ENCODE assay signal across 18 cellular contexts in genomic region chr1:171879556-171879955, GRCh38. TPM values are rescaled to one million over a fixed set of nuclear protein-coding genes. Genes with fewer than 3 reads are reported as not detected.
DNase-seq lines count a peak whose midpoint lies in the region; FAIRE-seq and TF ChIP-seq lines count a peak whose summit lies in the region.
"Had no signal": no experiment of that assay in that cellular context is flagged by ENCODE, and none has a peak within 500 bp of the region (broad histone marks: within the 10 kb centered on the region; RNA-seq: fewer than 3 reads in every experiment).

No MANE protein-coding gene starts in this region.

- H3K9me3 ChIP-seq in mesenchymal stem cell (ENCODE audit: control insufficient read depth, low read length), result no peaks in the 10 kb centered on the region
- H3K9me3 ChIP-seq in neural progenitor cell (ENCODE audit: low read depth), result no peaks in the 10 kb centered on the region
- no peaks in the 10 kb centered on the region for H3K9me3 ChIP-seq in PC-9 (ENCODE audit: insufficient read depth, low read depth)
- no peaks in the 10 kb centered on the region for H3K9me3 ChIP-seq in esophagus squamous epithelium
- H3K9me3 ChIP-seq: HAP-1 had no signal

- no peaks in the 10 kb centered on the region for H3K36me3 Mint-ChIP-seq in neural progenitor cell

- no peak overlapping the region for H3K9ac ChIP-seq in mesenchymal stem cell (ENCODE audit: low read length)
- H3K9ac ChIP-seq in neural progenitor cell, result no peak overlapping the region
- H3K9ac ChIP-seq: GM23248 had no signal

- no peaks in the 10 kb centered on the region for H3K9me3 Mint-ChIP-seq in neural progenitor cell
- H3K9me3 Mint-ChIP-seq: HFFc6 had no signal

- H3K79me2 ChIP-seq in neural progenitor cell (ENCODE audit: low read depth) (no peaks in the 10 kb centered on the region), PC-9 (ENCODE audit: low read depth) (no peaks in the 10 kb centered on the region)

- H2BK5ac ChIP-seq in mesenchymal stem cell (ENCODE audit: low read depth, low read length, poor library complexity, severe bottlenecking), result no peak overlapping the region

- H3K27me3 ChIP-seq in bronchial epithelial cell (ENCODE audit: control insufficient read depth, insufficient read depth, low read length), result no peaks in the 10 kb centered on the region
- H3K27me3 ChIP-seq in mesenchymal stem cell (ENCODE audit: control insufficient read depth in 1 of 2, insufficient read depth in 1 of 2, low read length in 2 of 2), result no peaks in the 10 kb centered on the region
- H3K27me3 ChIP-seq in neural progenitor cell, result no peaks in the 10 kb centered on the region
- no peaks in the 10 kb centered on the region for H3K27me3 ChIP-seq in PC-9 (ENCODE audit: insufficient read depth, low read depth)
- no peaks in the 10 kb centered on the region for H3K27me3 ChIP-seq in esophagus squamous epithelium

- H3K27ac ChIP-seq in mesenchymal stem cell (ENCODE audit: low read length, poor library complexity, severe bottlenecking), result no peak overlapping the region
- no peak overlapping the region for H3K27ac ChIP-seq in neural progenitor cell
- H3K27ac ChIP-seq in PC-9, result no peak overlapping the region
- H3K27ac ChIP-seq in esophagus squamous epithelium, result no peak overlapping the region
- H3K27ac ChIP-seq: GM23248 had no signal

- no peak for DNase-seq in bronchial epithelial cell (ENCODE audit: low read depth)
- no peak for DNase-seq in mesenchymal stem cell
- no peak for DNase-seq in neural progenitor cell (ENCODE audit: low spot score)
- DNase-seq in DMS 273 (lab: John Stamatoyannopoulos, UW; ENCODE audit: unreplicated experiment), result no peak
- DNase-seq in amniotic stem cell (lab: John Stamatoyannopoulos, UW), result no peak
- DNase-seq in PC-9, result no peak
- no peak for DNase-seq in esophagus squamous epithelium (lab: John Stamatoyannopoulos, UW)
- DNase-seq: Calu3; CD4-positive, alpha-beta memory T cell; COR-L47; DMS153; DND-41; GM23248; HFFc6 had no signal

- 92% methylated on average over 4 of the region's 4 CpGs for WGBS in mesenchymal stem cell
- 89 to 95% methylated on average over 2 to 4 of the region's 4 CpGs for WGBS in esophagus squamous epithelium, 2 donors

- H4K91ac ChIP-seq in mesenchymal stem cell (ENCODE audit: low read length), result no peak overlapping the region

- H2AFZ ChIP-seq in mesenchymal stem cell (ENCODE audit: low read depth, low read length) (no peak overlapping the region), neural progenitor cell (replicated peaks) (peak overlapping the region; percentile 96), PC-9 (no peak overlapping the region; the same call in 1 of the 2 replicates)
- H2AFZ ChIP-seq: GM23248 had no signal

- POLR2A ChIA-PET in PC-9 (lab: Charles Lee; ENCODE audit: unreplicated experiment), result no interaction called here

- CTCF ChIA-PET in PC-9 (lab: Charles Lee), result no interaction called here

- BruUV-seq in PC-9 (replicated peaks; lab: Mats Ljungman, UMichigan), result no TSS peak

- intact Hi-C loops in PC-9 (cut with micrococcal nuclease; ENCODE audit: unreplicated experiment) (no loop called here), esophagus squamous epithelium (cut with DNase I) (no loop called here)

- no peaks in the 10 kb centered on the region for H3K27me3 Mint-ChIP-seq in neural progenitor cell (ENCODE audit: insufficient read depth, low read depth)

- H3K18ac ChIP-seq in mesenchymal stem cell (ENCODE audit: low read depth in 1 of 2, low read length in 2 of 2), result no peak overlapping the region

- H3K36me3 ChIP-seq in bronchial epithelial cell (ENCODE audit: control insufficient read depth, insufficient read depth, low read length) (no peaks in the 10 kb centered on the region), mesenchymal stem cell (ENCODE audit: control insufficient read depth in 1 of 2, insufficient read depth in 2 of 2, low read depth in 1 of 2, low read length in 2 of 2) (no peaks in the 10 kb centered on the region), neural progenitor cell (no peaks in the 10 kb centered on the region), PC-9 (ENCODE audit: low read depth) (no peaks in the 10 kb centered on the region), esophagus squamous epithelium (no peaks in the 10 kb centered on the region)
- H3K36me3 ChIP-seq: HAP-1 had no signal

- H3K23ac ChIP-seq in mesenchymal stem cell (ENCODE audit: low read length in 2 of 2), result no peak overlapping the region

- H3K4ac ChIP-seq in mesenchymal stem cell (ENCODE audit: low read depth in 1 of 2, low read length in 2 of 2), result no peak overlapping the region

- H4K20me1 ChIP-seq in neural progenitor cell (ENCODE audit: low read depth) (no peaks in the 10 kb centered on the region), PC-9 (ENCODE audit: insufficient read depth) (no peaks in the 10 kb centered on the region)

- H3K14ac ChIP-seq in mesenchymal stem cell (ENCODE audit: low read length in 2 of 2), result no peak overlapping the region

- no peak overlapping the region for H2BK120ac ChIP-seq in mesenchymal stem cell (ENCODE audit: low read depth, low read length)

- H3K27ac Mint-ChIP-seq in neural progenitor cell, result no peak overlapping the region
- H3K27ac Mint-ChIP-seq: HFFc6 had no signal

- TF ChIP-seq POLR2A in esophagus squamous epithelium (IDR thresholded peaks at IDR 0.05), result no peak

- H3K79me1 ChIP-seq in mesenchymal stem cell (replicated peaks; ENCODE audit: low read length, poor library complexity, severe bottlenecking), result no peaks in the 10 kb centered on the region

- H3K4me3 Mint-ChIP-seq in neural progenitor cell, result no peak overlapping the region
- H3K4me3 Mint-ChIP-seq: CD4-positive, alpha-beta memory T cell; HFFc6 had no signal

- H3K4me1 ChIP-seq in mesenchymal stem cell (ENCODE audit: control insufficient read depth, insufficient read depth, low read depth, low read length) (peaks cover 2% of the 10 kb centered on the region), neural progenitor cell (no peaks in the 10 kb centered on the region), PC-9 (replicated peaks; ENCODE audit: insufficient read depth) (no peaks in the 10 kb centered on the region), esophagus squamous epithelium (no peaks in the 10 kb centered on the region)
- H3K4me1 ChIP-seq: HAP-1 had no signal

- H2BK15ac ChIP-seq in mesenchymal stem cell (ENCODE audit: low read depth, poor library complexity, severe bottlenecking), result peak overlapping the region; percentile 48

- H3F3A ChIP-seq in neural progenitor cell (ENCODE audit: low read depth) (no peaks in the 10 kb centered on the region), PC-9 (ENCODE audit: insufficient read depth, low read depth) (no peaks in the 10 kb centered on the region)

- no peak overlapping the region for H2AK5ac ChIP-seq in mesenchymal stem cell (ENCODE audit: low read length, severe bottlenecking)

- peaks cover 11% of the 10 kb centered on the region for H3K4me1 Mint-ChIP-seq in neural progenitor cell

- TF ChIP-seq CTCF in bronchial epithelial cell (IDR thresholded peaks at IDR 0.05; ENCODE audit: insufficient read depth, low read length, severe bottlenecking), result no peak
- TF ChIP-seq CTCF in neural progenitor cell (IDR thresholded peaks at IDR 0.05), result no peak
- TF ChIP-seq CTCF in PC-9 (conservative IDR thresholded peaks at IDR 0.05), result no peak
- TF ChIP-seq CTCF in esophagus squamous epithelium (IDR thresholded peaks at IDR 0.05), result no peak

- H2BK12ac ChIP-seq in mesenchymal stem cell (ENCODE audit: low read length in 2 of 2), result no peak overlapping the region

- FAIRE-seq in bronchial epithelial cell (lab: Jason Lieb, UNC), result peak; percentile 62
- FAIRE-seq: G401.6, GM12892, H54 had no signal

- no peak overlapping the region for H4K8ac ChIP-seq in mesenchymal stem cell (ENCODE audit: low read length)

- H3K9me2 ChIP-seq in PC-9 (ENCODE audit: insufficient read depth), result no peaks in the 10 kb centered on the region

- H3K4me2 ChIP-seq in mesenchymal stem cell (ENCODE audit: low read length, poor library complexity, severe bottlenecking) (no peak overlapping the region), neural progenitor cell (no peak overlapping the region), PC-9 (no peak overlapping the region)

- H3K4me3 ChIP-seq in bronchial epithelial cell (ENCODE audit: low read depth, low read length), result no peak overlapping the region
- no peak overlapping the region for H3K4me3 ChIP-seq in mesenchymal stem cell (ENCODE audit: insufficient read depth in 1 of 2, low read depth in 1 of 2, low read length in 2 of 2)
- no peak overlapping the region for H3K4me3 ChIP-seq in neural progenitor cell
- no peak overlapping the region for H3K4me3 ChIP-seq in PC-9
- no peak overlapping the region for H3K4me3 ChIP-seq in esophagus squamous epithelium
- H3K4me3 ChIP-seq: GM23248, HAP-1 had no signal

RNA-seq across cellular contexts. Expression of gene DNM3, which starts 38.3 kb away (rescaled TPM):
- total RNA-seq in bronchial epithelial cell, result 0.64 and 1.3 TPM in 2 replicates
- polyA plus RNA-seq in mesenchymal stem cell (2013, experiment 1 of 2), result 1.3 TPM
- 1.1 TPM for polyA plus RNA-seq in mesenchymal stem cell (2013, experiment 2 of 2)
- total RNA-seq in neural progenitor cell (ENCODE audit: low replicate concordance), result 1.1 and 1.2 TPM in 2 replicates
- 0.78 and 1.7 TPM in 2 replicates for total RNA-seq in PC-9 (2021)
- 1 to 10 TPM in 3 of 4 donors, under 1 TPM in 1; 0.91 to 3.2 (median 1.8) TPM for total RNA-seq in esophagus squamous epithelium
